Comparison of ENCODE assay signal across 8 cellular contexts in the genomic region with DNA sequence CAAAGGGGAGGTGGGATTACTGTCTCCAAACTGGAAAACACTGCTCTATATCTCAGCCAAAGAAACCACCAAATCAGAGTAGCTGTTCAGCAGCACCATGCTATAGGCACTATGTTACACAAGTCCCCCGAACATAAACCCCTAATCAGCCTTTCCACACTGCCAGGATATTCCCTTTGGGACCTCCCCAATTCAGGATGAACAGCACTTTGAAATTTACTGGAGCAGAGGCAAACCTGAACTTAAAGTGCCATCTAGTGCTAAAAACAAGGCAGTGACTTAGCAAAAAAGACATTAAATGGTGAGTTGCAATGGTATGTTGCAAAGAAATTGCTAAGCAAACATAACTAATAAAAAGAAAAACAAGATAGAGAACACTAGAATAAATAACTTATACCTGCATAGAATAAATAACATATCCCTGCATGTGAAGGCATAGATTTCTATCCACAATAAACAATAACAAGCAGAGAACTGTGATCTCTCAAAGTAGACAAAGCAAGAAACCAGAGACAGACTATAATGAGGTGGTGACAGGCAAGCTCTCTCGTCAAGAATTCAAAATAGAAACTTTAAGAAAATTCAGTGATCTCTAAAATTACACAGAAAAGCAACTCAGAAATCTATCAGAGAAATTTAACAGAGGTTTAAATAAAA.
DNase-seq lines count a peak whose midpoint lies in the region; ATAC-seq and TF ChIP-seq lines count a peak whose summit lies in the region.

No MANE protein-coding gene starts in this region.

- no peak overlapping the region for H3K9ac ChIP-seq in NT2/D1 (ENCODE audit: insufficient read length, low read depth)

- H3K4me3 ChIP-seq in BE2C (ENCODE audit: low read depth, low read length) (no peak overlapping the region), HAP-1 (no peak overlapping the region), NT2/D1 (ENCODE audit: insufficient read length, low read depth) (no peak overlapping the region), esophagus muscularis mucosa (no peak overlapping the region), spleen (no peak overlapping the region)

- H3K27ac ChIP-seq in esophagus muscularis mucosa (replicated peaks in 1 of 4), result no peak overlapping the region
- H3K27ac ChIP-seq in spleen, result no peak overlapping the region

- in situ Hi-C loops in HAP-1 (cut with MboI; ENCODE audit: low sequenced_read_pairs), result no loop called here

- no peak for ATAC-seq in GM21526 (IDR thresholded peaks at IDR 0.05; ENCODE audit: low FRiP score, unreplicated experiment)

- intact Hi-C loops in esophagus muscularis mucosa (cut with DNase I) (no loop called here), spleen (cut with DNase I; ENCODE audit: low total_unique reads) (no loop called here)

- 69% methylated on average over 2 of the region's 2 CpGs for WGBS in esophagus muscularis mucosa
- WGBS in spleen, 5 donors, result 53 to 68% (median 58%) methylated on average over 2 of the region's 2 CpGs

- TF ChIP-seq POLR2A in esophagus muscularis mucosa (IDR thresholded peaks at IDR 0.05; ENCODE audit: low read depth) (no peak), spleen (IDR thresholded peaks at IDR 0.05) (no peak)

- TF ChIP-seq CTCF in BE2C (IDR thresholded peaks at IDR 0.05; ENCODE audit: low read depth, low read length) (peak; percentile 87), esophagus muscularis mucosa (IDR thresholded peaks at IDR 0.05) (peak; percentile 58 to 63 (median 59)), spleen (IDR thresholded peaks at IDR 0.05 in 8 of 11, conservative IDR thresholded peaks at IDR 0.05 in 3 of 11) (peak in 7 of 11 experiments; percentile 19 to 44 (median 31))

- TF ChIP-seq EP300 in esophagus muscularis mucosa (IDR thresholded peaks at IDR 0.05), result no peak

- H3K27me3 ChIP-seq in BE2C (no peaks in the 10 kb centered on the region), HAP-1 (ENCODE audit: low read depth) (no peaks in the 10 kb centered on the region), NT2/D1 (ENCODE audit: insufficient read depth, insufficient read length) (no peaks in the 10 kb centered on the region), esophagus muscularis mucosa (no peaks in the 10 kb centered on the region), spleen (replicated peaks in 1 of 7) (no peaks in the 10 kb centered on the region)

- no peaks in the 10 kb centered on the region for H3K9me3 ChIP-seq in BE2C
- no peaks in the 10 kb centered on the region for H3K9me3 ChIP-seq in HAP-1
- no peaks in the 10 kb centered on the region for H3K9me3 ChIP-seq in NT2/D1 (ENCODE audit: insufficient read depth, low read length)
- H3K9me3 ChIP-seq in esophagus muscularis mucosa, result no peaks in the 10 kb centered on the region
- peaks cover 0 to 4% (median 0%) of the 10 kb centered on the region in 8 donors for H3K9me3 ChIP-seq in spleen

- H3K36me3 ChIP-seq in BE2C (no peaks in the 10 kb centered on the region), HAP-1 (replicated peaks) (no peaks in the 10 kb centered on the region), NT2/D1 (ENCODE audit: insufficient read depth, insufficient read length, low read length) (no peaks in the 10 kb centered on the region), esophagus muscularis mucosa (no peaks in the 10 kb centered on the region), spleen (no peaks in the 10 kb centered on the region)

- DNase-seq in BE2C, result peak; percentile 43
- peak; percentile 46 to 67 for DNase-seq in HAP-1 (ENCODE audit: low spot score in 2 of 2)
- peak; percentile 63 for DNase-seq in NT2/D1 (ENCODE audit: low read depth, low spot score)
- DNase-seq in esophagus muscularis mucosa (ENCODE audit: extremely low spot score), result no peak
- no peak for DNase-seq in spleen
- DNase-seq in GM19240 (ENCODE audit: insufficient read length, low spot score), result no peak
- no peak for DNase-seq in activated CD8-positive, alpha-beta memory T cell treated with anti-CD3 and anti-CD28 coated beads, Interleukin-2, amount 50 U/mL, for 48 hours

- H3K4me1 ChIP-seq in BE2C (peaks cover 3% of the 10 kb centered on the region; the same call in 1 of the 2 replicates), HAP-1 (peaks cover 10% of the 10 kb centered on the region), NT2/D1 (ENCODE audit: insufficient read depth, insufficient read length) (no peaks in the 10 kb centered on the region), esophagus muscularis mucosa (no peaks in the 10 kb centered on the region), spleen (no peaks in the 10 kb centered on the region)

Comparison
In these comparisons a context has a peak if more than half of its experiments do, and no peak if none do; other contexts are left out.
1. DNase-seq: peak in BE2C (single experiment), HAP-1 (2 of 2) and NT2/D1 (single experiment); none in esophagus muscularis mucosa (single experiment), spleen (single experiment), GM19240 (single experiment) and activated CD8-positive, alpha-beta memory T cell treated with anti-CD3 and anti-CD28 coated beads, Interleukin-2, amount 50 U/mL, for 48 hours (single experiment).
2. CTCF ChIP-seq: peak in every context shown above with its lines; median percentile 87 in BE2C; 59 in esophagus muscularis mucosa; 31 in spleen.